In the genomic region with DNA sequence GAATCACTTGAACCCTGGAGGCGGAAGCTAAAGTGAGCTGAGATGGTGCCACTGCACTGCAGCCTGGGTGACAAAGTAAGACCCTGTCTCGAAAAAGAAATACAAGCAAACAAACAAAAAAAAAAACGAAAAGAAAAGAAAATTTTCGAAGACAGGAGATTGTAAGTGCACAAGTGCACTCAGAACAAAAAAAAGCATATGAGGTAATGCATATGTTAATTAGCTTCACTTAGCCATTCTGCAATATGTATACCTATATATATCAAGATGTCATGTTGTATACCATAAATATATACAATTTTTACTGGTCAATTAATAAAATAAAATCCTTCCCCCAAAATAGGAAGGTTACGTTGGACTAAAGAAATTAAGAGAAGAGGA, we compare ENCODE assay signal across 14 cellular contexts.
DNase-seq lines count a peak whose midpoint lies in the region; ATAC-seq and TF ChIP-seq lines count a peak whose summit lies in the region.
"Had no signal": no experiment of that assay in that cellular context is flagged by ENCODE, and none has a peak within 500 bp of the region (broad histone marks: within the 10 kb centered on the region; RNA-seq: fewer than 3 reads in every experiment).

No MANE protein-coding gene starts in this region.

- POLR2A ChIA-PET in HCT116 (lab: Charles Lee) = no interaction called here

- in situ Hi-C loops in mammary epithelial cell (cut with MboI; ENCODE audit: low sequenced_read_pairs in 2 of 2) (loop anchor here in 1 of 2 donors (5.0 to 10.0 kb wide), 2 partner anchors 102 to 201 kb away; no protein-coding TSS in a partner anchor), KBM-7 (cut with MboI; ENCODE audit: low pct_unique_long_range_greater_than_20kb, low sequenced_read_pairs) (no loop called here)

- TF ChIP-seq RAD21 in HCT116 (IDR thresholded peaks at IDR 0.05; ENCODE audit: low read depth) = no peak

- ATAC-seq in HCT116 = no peak
- no peak for ATAC-seq in right lobe of liver
- no peak for ATAC-seq in GM19463 (IDR thresholded peaks at IDR 0.05; ENCODE audit: unreplicated experiment)
- ATAC-seq: natural killer cell treated with Interleukin-12 subunit alpha and Interleukin-12 subunit beta and Interleukin-15 and Interleukin-18, amount 100 ng/mL, for 72 hours; T-helper 17 cell had no signal

- CTCF ChIA-PET in HCT116 (lab: Charles Lee) = no interaction called here
- CTCF ChIA-PET in mammary epithelial cell (lab: Charles Lee; ENCODE audit: low non-redundant PET) = interaction anchor here (0.6 kb wide), 1 partner anchor 91 kb away, joined by 3 read pairs; no protein-coding TSS in a partner anchor

- H3K4me2 ChIP-seq in HCT116 (ENCODE audit: low read length) = peak overlapping the region; percentile 56
- H3K4me2 ChIP-seq in mammary epithelial cell (ENCODE audit: insufficient read depth, low read depth, low read length) = peak overlapping the region; percentile 88
- H3K4me2 ChIP-seq: BLaER1 had no signal

- dilution Hi-C loops in mammary epithelial cell (cut with HindIII; ENCODE audit: low sequenced_read_pairs) = no loop called here

- H3K79me2 ChIP-seq in HCT116 (ENCODE audit: insufficient read depth, low read length) = no peaks in the 10 kb centered on the region
- H3K79me2 ChIP-seq in mammary epithelial cell (ENCODE audit: insufficient read depth, low read length) = peaks cover 29% of the 10 kb centered on the region

- 16% methylated on average over 5 of the region's 5 CpGs for WGBS in mammary epithelial cell (ENCODE audit: low coverage, missing lambda C conversion rate)
- WGBS in right lobe of liver (ENCODE audit: insufficient coverage, low coverage, low lambda C conversion rate, missing lambda C conversion rate) = 32% methylated on average over 5 of the region's 5 CpGs

- H3K4me1 Mint-ChIP-seq in progenitor cell of endocrine pancreas (ENCODE audit: low read depth) = peaks cover 46% of the 10 kb centered on the region
- H3K4me1 Mint-ChIP-seq: activated CD4-positive, alpha-beta T cell treated with anti-CD3 and anti-CD28 coated beads, Interleukin-2, amount 10 ng/mL, durations not matched to agents 7 days and 5 days; T-helper 17 cell had no signal

- H3K9me2 ChIP-seq in HCT116 (ENCODE audit: insufficient read depth) = no peaks in the 10 kb centered on the region

- H3K9me3 ChIP-seq in HCT116 (ENCODE audit: control insufficient read depth in 1 of 2, insufficient read depth in 1 of 2, low read depth in 1 of 2, low read length in 2 of 2) = no peaks in the 10 kb centered on the region
- no peaks in the 10 kb centered on the region for H3K9me3 ChIP-seq in mammary epithelial cell (replicated peaks; ENCODE audit: insufficient read depth, low read length)
- H3K9me3 ChIP-seq in right lobe of liver = no peaks in the 10 kb centered on the region
- H3K9me3 ChIP-seq in subcutaneous abdominal adipose tissue (ENCODE audit: control insufficient read depth in 5 of 5, low read length in 5 of 5) = no peaks in the 10 kb centered on the region
- H3K9me3 ChIP-seq: BLaER1, HAP-1 had no signal

- intact Hi-C loops in HCT116 (cut with micrococcal nuclease) (loop anchor here (10.0 kb wide), 1 partner anchor 101 kb away; no protein-coding TSS in a partner anchor), mammary epithelial cell (cut with micrococcal nuclease) (loop anchor here (1.0 kb wide), 6 partner anchors 43 to 197 kb away; no protein-coding TSS in a partner anchor), right lobe of liver (cut with DNase I) (no loop called here)

- H3K36me3 ChIP-seq in HCT116 (ENCODE audit: control insufficient read depth in 1 of 2, insufficient read depth in 2 of 2, low read length in 2 of 2) = no peaks in the 10 kb centered on the region
- H3K36me3 ChIP-seq in mammary epithelial cell (ENCODE audit: insufficient read depth, low read length) = no peaks in the 10 kb centered on the region
- H3K36me3 ChIP-seq in right lobe of liver = peaks cover 0 to 7% (median 0%) of the 10 kb centered on the region in 4 donors
- peaks cover 0 to 3% (median 0%) of the 10 kb centered on the region in 5 donors for H3K36me3 ChIP-seq in subcutaneous abdominal adipose tissue (ENCODE audit: control insufficient read depth in 5 of 5, insufficient read depth in 5 of 5, low read length in 5 of 5)
- H3K36me3 ChIP-seq: BLaER1, HAP-1 had no signal

- peaks cover under 1% of the 10 kb centered on the region for H3K36me3 Mint-ChIP-seq in progenitor cell of endocrine pancreas (ENCODE audit: insufficient read depth)
- H3K36me3 Mint-ChIP-seq: natural killer cell treated with Interleukin-12 subunit alpha and Interleukin-12 subunit beta and Interleukin-15 and Interleukin-18, amount 100 ng/mL, for 72 hours had no signal

- TF ChIP-seq POLR2A in HCT116 (IDR thresholded peaks at IDR 0.05; ENCODE audit: borderline replicate concordance, extremely low read depth, insufficient read depth, insufficient read length) = no peak
- no peak for TF ChIP-seq POLR2A in right lobe of liver (IDR thresholded peaks at IDR 0.05)

- H2AFZ ChIP-seq in HCT116 (ENCODE audit: low read depth, low read length, poor library complexity, severe bottlenecking) (no peak overlapping the region), mammary epithelial cell (ENCODE audit: low read depth, low read length) (no peak overlapping the region)

- DNase-seq in HCT116 (ENCODE audit: low read depth, low spot score) = no peak
- no peak for DNase-seq in mammary epithelial cell
- no peak for DNase-seq in right lobe of liver
- no peak for DNase-seq in NCI-H2081 (lab: John Stamatoyannopoulos, UW)
- DNase-seq in KBM-7 = no peak
- DNase-seq in progenitor cell of endocrine pancreas (ENCODE audit: low spot score, unreplicated experiment) = no peak
- DNase-seq: activated CD4-positive, alpha-beta T cell treated with anti-CD3 and anti-CD28 coated beads, Interleukin-2, amount 10 ng/mL, durations not matched to agents 7 days and 5 days; NCI-H1092; T-helper 17 cell had no signal

- H3K27ac ChIP-seq in HCT116 (ENCODE audit: low read depth, low read length) (no peak overlapping the region), mammary epithelial cell (ENCODE audit: insufficient read depth, low read depth, low read length) (peak overlapping the region; percentile 98), right lobe of liver (peak overlapping the region; percentile 70 to 87 (median 72)), subcutaneous abdominal adipose tissue (ENCODE audit: low read depth, low read length) (peak overlapping the region; percentile 91)
- H3K27ac ChIP-seq: BLaER1 had no signal

- no peaks in the 10 kb centered on the region for H3K27me3 ChIP-seq in HCT116 (ENCODE audit: insufficient read depth, low read length)
- H3K27me3 ChIP-seq in mammary epithelial cell (ENCODE audit: insufficient read depth, low read length) = no peaks in the 10 kb centered on the region
- H3K27me3 ChIP-seq in right lobe of liver = no peaks in the 10 kb centered on the region
- H3K27me3 ChIP-seq in subcutaneous abdominal adipose tissue (ENCODE audit: control insufficient read depth in 5 of 5, insufficient read depth in 4 of 5, low read length in 5 of 5) = no peaks in the 10 kb centered on the region

- no peak overlapping the region for H3K4me3 Mint-ChIP-seq in progenitor cell of endocrine pancreas (ENCODE audit: low read depth)
- H3K4me3 Mint-ChIP-seq: activated CD4-positive, alpha-beta T cell treated with anti-CD3 and anti-CD28 coated beads, Interleukin-2, amount 10 ng/mL, durations not matched to agents 7 days and 5 days; natural killer cell treated with Interleukin-12 subunit alpha and Interleukin-12 subunit beta and Interleukin-15 and Interleukin-18, amount 100 ng/mL, for 72 hours; T-helper 17 cell had no signal

- H3K4me1 ChIP-seq in HCT116 (ENCODE audit: control insufficient read depth in 1 of 2, insufficient read depth in 2 of 2, low read length in 2 of 2) (peaks cover 2 to 24% of the 10 kb centered on the region in 2 experiments; a peak in 3 of 4 replicates), mammary epithelial cell (ENCODE audit: insufficient read depth, low read length) (peaks cover 57% of the 10 kb centered on the region), right lobe of liver (peaks cover 0 to 53% (median 8%) of the 10 kb centered on the region in 4 donors), subcutaneous abdominal adipose tissue (ENCODE audit: control insufficient read depth in 5 of 5, insufficient read depth in 5 of 5, low read length in 5 of 5) (peaks cover 9 to 65% (median 61%) of the 10 kb centered on the region in 5 donors)
- H3K4me1 ChIP-seq: HAP-1 had no signal

- H3K27ac Mint-ChIP-seq in progenitor cell of endocrine pancreas = no peak overlapping the region
- H3K27ac Mint-ChIP-seq: activated CD4-positive, alpha-beta T cell treated with anti-CD3 and anti-CD28 coated beads, Interleukin-2, amount 10 ng/mL, durations not matched to agents 7 days and 5 days; natural killer cell treated with Interleukin-12 subunit alpha and Interleukin-12 subunit beta and Interleukin-15 and Interleukin-18, amount 100 ng/mL, for 72 hours; T-helper 17 cell had no signal

- no peaks in the 10 kb centered on the region for H3K27me3 Mint-ChIP-seq in progenitor cell of endocrine pancreas

- H3K9me3 Mint-ChIP-seq in progenitor cell of endocrine pancreas (ENCODE audit: low read depth) = no peaks in the 10 kb centered on the region
- H3K9me3 Mint-ChIP-seq: activated CD4-positive, alpha-beta T cell treated with anti-CD3 and anti-CD28 coated beads, Interleukin-2, amount 10 ng/mL, durations not matched to agents 7 days and 5 days; natural killer cell treated with Interleukin-12 subunit alpha and Interleukin-12 subunit beta and Interleukin-15 and Interleukin-18, amount 100 ng/mL, for 72 hours had no signal

- no peak overlapping the region for H3K4me3 ChIP-seq in HCT116 (replicated peaks in 1 of 2; ENCODE audit: low read depth in 1 of 2, low read length in 2 of 2)
- H3K4me3 ChIP-seq in mammary epithelial cell (replicated peaks in 1 of 3; ENCODE audit: insufficient read depth in 1 of 3, low read depth in 2 of 3, low read length in 3 of 3) = peak overlapping the region; percentile 14 to 37 (median 31)
- peak overlapping the region in 1 of 3 donors; percentile 47 for H3K4me3 ChIP-seq in right lobe of liver
- peak overlapping the region in 3 of 5 donors; percentile 49 to 77 (median 66) for H3K4me3 ChIP-seq in subcutaneous abdominal adipose tissue (ENCODE audit: low read depth in 1 of 5, low read length in 5 of 5)
- H3K4me3 ChIP-seq: BLaER1, HAP-1 had no signal

- RAD21 ChIA-PET in HCT116 (lab: Charles Lee; ENCODE audit: low non-redundant PET in 1 of 2, low total read pairs in 2 of 2, uncharacterized antibody in 2 of 2, unreplicated experiment in 2 of 2) = no interaction called here

- TF ChIP-seq CTCF in HCT116 (IDR thresholded peaks at IDR 0.05 in 2 of 3, conservative IDR thresholded peaks at IDR 0.05 in 1 of 3; ENCODE audit: borderline replicate concordance in 1 of 3, insufficient read depth in 1 of 3, low read depth in 2 of 3, low read length in 2 of 3) = no peak
- TF ChIP-seq CTCF in mammary epithelial cell (conservative IDR thresholded peaks at IDR 0.05 in 1 of 2, IDR thresholded peaks at IDR 0.05 in 1 of 2; ENCODE audit: extremely low read depth in 1 of 2, insufficient read depth in 1 of 2, low read depth in 1 of 2, low read length in 2 of 2) = no peak
- TF ChIP-seq CTCF in right lobe of liver (IDR thresholded peaks at IDR 0.05) = no peak
- no peak for TF ChIP-seq CTCF in progenitor cell of endocrine pancreas (IDR thresholded peaks at IDR 0.05; ENCODE audit: unreplicated experiment)

- H4K20me1 ChIP-seq in HCT116 (ENCODE audit: insufficient read depth) (no peaks in the 10 kb centered on the region), mammary epithelial cell (ENCODE audit: insufficient read depth, low read length) (no peaks in the 10 kb centered on the region)
- H4K20me1 ChIP-seq: BLaER1 had no signal

- BruUV-seq in HCT116 (replicated peaks; lab: Mats Ljungman, UMichigan) (no TSS peak), mammary epithelial cell (replicated peaks; lab: Mats Ljungman, UMichigan) (TSS peak; percentile 97)

- H3K9ac ChIP-seq in HCT116 (ENCODE audit: low read length) = no peak overlapping the region
- no peak overlapping the region for H3K9ac ChIP-seq in mammary epithelial cell (ENCODE audit: insufficient read depth, low read length)
- H3K9ac ChIP-seq in subcutaneous abdominal adipose tissue (ENCODE audit: low read length in 5 of 5) = no peak overlapping the region
- H3K9ac ChIP-seq: BLaER1 had no signal

Comparison
In these comparisons a context has a peak if more than half of its experiments do, and no peak if none do; other contexts are left out.
1. H3K4me3 ChIP-seq: peak in mammary epithelial cell (3 of 3) and subcutaneous abdominal adipose tissue (3 of 5); none in HCT116 (0 of 2).
2. intact Hi-C loops: an anchor here in HCT116 (10.0 kb wide) and mammary epithelial cell (1.0 kb wide); none called in right lobe of liver.